In genomic region chr16:84922351-84923135, GRCh38 we compare ENCODE assay signal across 10 cellular contexts.
A peak's percentile ranks its signal among the peaks of the same experiment; 100 is the strongest.
DNase-seq lines count a peak whose midpoint lies in the region; ATAC-seq and TF ChIP-seq lines count a peak whose summit lies in the region.
"Had no signal": no experiment of that assay in that cellular context is flagged by ENCODE, and none has a peak within 500 bp of the region (broad histone marks: within the 10 kb centered on the region; RNA-seq: fewer than 3 reads in every experiment).

No MANE protein-coding gene starts in this region.

- H3K27me3 Mint-ChIP-seq in dendritic cell treated with granulocyte-macrophage colony-stimulating factor and Interleukin-4, amounts not matched to agents 40 ng/mL and 50 ng/mL, for 4 days: peaks cover 10% of the 10 kb centered on the region

- peak overlapping the region; percentile 53 for H3K27ac Mint-ChIP-seq in dendritic cell treated with granulocyte-macrophage colony-stimulating factor and Interleukin-4, amounts not matched to agents 40 ng/mL and 50 ng/mL, for 4 days
- H3K27ac Mint-ChIP-seq: memory B cell had no signal

- H3K36me3 ChIP-seq in lower lobe of right lung (no peaks in the 10 kb centered on the region), spleen (no peaks in the 10 kb centered on the region)
- no peaks in the 10 kb centered on the region for H3K36me3 ChIP-seq in effector memory CD4-positive, alpha-beta T cell (ENCODE audit: control insufficient read depth, insufficient read depth, low read length)

- H3K4me1 ChIP-seq in lower lobe of right lung (no peaks in the 10 kb centered on the region), spleen (peaks cover 0 to 52% (median 26%) of the 10 kb centered on the region in 6 donors)
- H3K4me1 ChIP-seq in effector memory CD4-positive, alpha-beta T cell (ENCODE audit: control insufficient read depth, insufficient read depth, low read length, poor library complexity, severe bottlenecking): no peaks in the 10 kb centered on the region

- no peak overlapping the region for H3K4me3 Mint-ChIP-seq in dendritic cell treated with granulocyte-macrophage colony-stimulating factor and Interleukin-4, amounts not matched to agents 40 ng/mL and 50 ng/mL, for 4 days
- H3K4me3 Mint-ChIP-seq: memory B cell had no signal

- no peaks in the 10 kb centered on the region for H3K9me3 Mint-ChIP-seq in dendritic cell treated with granulocyte-macrophage colony-stimulating factor and Interleukin-4, amounts not matched to agents 40 ng/mL and 50 ng/mL, for 4 days
- H3K9me3 Mint-ChIP-seq: memory B cell had no signal

- TF ChIP-seq CTCF in lower lobe of right lung (IDR thresholded peaks at IDR 0.05) (no peak), spleen (IDR thresholded peaks at IDR 0.05 in 8 of 11, conservative IDR thresholded peaks at IDR 0.05 in 3 of 11) (no peak)

- DNase-seq in NCI-H2171 (lab: John Stamatoyannopoulos, UW) (peak; percentile 46), lower lobe of right lung (peak; percentile 64), spleen (no peak), DMS114 treated with DMSO at 0.1 percent for 48 hours (lab: John Stamatoyannopoulos, UW; ENCODE audit: unreplicated experiment) (no peak), NCI-H187 (lab: John Stamatoyannopoulos, UW) (no peak)
- no peak for DNase-seq in effector CD8-positive, alpha-beta T cell (lab: John Stamatoyannopoulos, UW)
- no peak for DNase-seq in effector memory CD4-positive, alpha-beta T cell
- DNase-seq: Karpas-422 had no signal

- H3K27me3 ChIP-seq in lower lobe of right lung (ENCODE audit: low read depth) (peaks cover 5% of the 10 kb centered on the region), spleen (replicated peaks in 1 of 7) (peaks cover 0 to 17% (median 0%) of the 10 kb centered on the region in 7 donors)
- H3K27me3 ChIP-seq in effector memory CD4-positive, alpha-beta T cell (replicated peaks; ENCODE audit: control insufficient read depth, insufficient read depth, low read length, poor library complexity, severe bottlenecking): no peaks in the 10 kb centered on the region

- H3K9me3 ChIP-seq in lower lobe of right lung: no peaks in the 10 kb centered on the region
- H3K9me3 ChIP-seq in spleen: no peaks in the 10 kb centered on the region
- no peaks in the 10 kb centered on the region for H3K9me3 ChIP-seq in effector memory CD4-positive, alpha-beta T cell (ENCODE audit: control insufficient read depth, low read length)

- 58 to 62% (median 60%) methylated on average over 14 to 19 of the region's 19 CpGs for WGBS in spleen, 5 donors

- intact Hi-C loops in dendritic cell treated with granulocyte-macrophage colony-stimulating factor and Interleukin-4, amounts not matched to agents 40 ng/mL and 50 ng/mL, for 4 days (cut with micrococcal nuclease): no loop called here
- intact Hi-C loops in lower lobe of right lung (cut with DNase I): no loop called here
- intact Hi-C loops in spleen (cut with DNase I; ENCODE audit: low total_unique reads): no loop called here

- H3K4me1 Mint-ChIP-seq in dendritic cell treated with granulocyte-macrophage colony-stimulating factor and Interleukin-4, amounts not matched to agents 40 ng/mL and 50 ng/mL, for 4 days (ENCODE audit: low read depth): peaks cover 18% of the 10 kb centered on the region
- H3K4me1 Mint-ChIP-seq: memory B cell had no signal

- H3K4me3 ChIP-seq in lower lobe of right lung (no peak overlapping the region), spleen (no peak overlapping the region)
- no peak overlapping the region for H3K4me3 ChIP-seq in effector memory CD4-positive, alpha-beta T cell (ENCODE audit: insufficient read depth, low read depth, low read length, poor library complexity, severe bottlenecking)

- H3K27ac ChIP-seq in lower lobe of right lung (peak overlapping the region; percentile 73), spleen (peak overlapping the region; percentile 0 to 75 (median 60))
- H3K27ac ChIP-seq in effector memory CD4-positive, alpha-beta T cell (ENCODE audit: insufficient read depth, low read length, poor library complexity, severe bottlenecking): no peak overlapping the region

- ATAC-seq in lower lobe of right lung: peak; percentile 66 to 72

- no peaks in the 10 kb centered on the region for H3K36me3 Mint-ChIP-seq in dendritic cell treated with granulocyte-macrophage colony-stimulating factor and Interleukin-4, amounts not matched to agents 40 ng/mL and 50 ng/mL, for 4 days (ENCODE audit: low read depth)
- H3K36me3 Mint-ChIP-seq: memory B cell had no signal

- TF ChIP-seq POLR2A in spleen (IDR thresholded peaks at IDR 0.05): no peak

Comparison
In these comparisons a context has a peak if more than half of its experiments do, and no peak if none do; other contexts are left out.
1. DNase-seq: peak in NCI-H2171 (single experiment) and lower lobe of right lung (single experiment); none in spleen (single experiment), effector CD8-positive, alpha-beta T cell (single experiment), effector memory CD4-positive, alpha-beta T cell (0 of 3), DMS114 treated with DMSO at 0.1 percent for 48 hours (single experiment) and NCI-H187 (0 of 2).